ENCODE assay signal across 7 cellular contexts in the genomic region with DNA sequence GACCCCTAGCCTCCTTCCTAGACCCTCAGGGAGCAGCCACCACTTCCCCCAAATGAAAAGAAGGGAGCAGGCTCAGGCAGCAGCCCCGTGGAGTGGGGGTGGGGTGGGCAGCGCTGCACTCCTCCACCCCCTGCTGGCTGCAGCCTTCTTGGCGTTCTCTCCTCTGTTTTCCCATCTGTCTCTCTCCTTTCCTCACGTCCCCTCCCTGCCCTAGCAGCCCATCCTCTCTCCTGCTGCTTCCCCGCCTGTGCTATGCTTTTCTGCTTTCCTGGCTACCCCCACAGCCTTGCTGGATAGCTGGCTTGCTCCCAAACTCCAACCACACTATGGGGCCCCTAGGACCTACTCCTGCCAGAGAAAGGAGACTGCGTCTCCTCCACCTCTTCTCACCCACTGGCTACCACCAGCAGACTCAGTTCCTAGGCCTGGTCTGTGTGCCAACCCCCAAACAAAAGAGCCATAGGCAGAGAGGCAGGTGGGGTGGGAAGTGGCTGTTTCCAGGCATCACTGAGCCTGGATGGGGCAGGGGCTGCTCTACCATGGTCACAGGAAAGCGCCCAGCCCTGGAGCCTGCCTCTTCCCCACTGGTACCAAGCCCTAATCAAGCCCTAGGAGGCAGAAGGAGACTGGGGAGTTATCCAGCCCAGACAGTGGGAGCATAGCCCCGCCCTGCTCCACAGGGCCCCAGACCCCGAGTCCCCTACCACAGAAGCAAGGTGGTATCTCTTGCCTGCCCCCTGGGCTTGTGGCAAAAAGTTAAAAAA. TPM values are rescaled to one million over a fixed set of nuclear protein-coding genes. Genes with fewer than 3 reads are reported as not detected.
A peak's percentile ranks its signal among the peaks of the same experiment; 100 is the strongest.
DNase-seq lines count a peak whose midpoint lies in the region; ATAC-seq and TF ChIP-seq lines count a peak whose summit lies in the region.
"Had no signal": no experiment of that assay in that cellular context is flagged by ENCODE, and none has a peak within 500 bp of the region (broad histone marks: within the 10 kb centered on the region; RNA-seq: fewer than 3 reads in every experiment).

No MANE protein-coding gene starts in this region.

- H3K4me3 ChIP-seq in Peyer's patch: peak overlapping the region in 2 of 4 donors; percentile 63 to 67
- H3K4me3 ChIP-seq: MG63 had no signal

- peaks cover 0 to 23% (median 4%) of the 10 kb centered on the region in 4 donors for H3K4me1 ChIP-seq in Peyer's patch

- TF ChIP-seq CTCF in GM12872 (IDR thresholded peaks at IDR 0.05; ENCODE audit: insufficient read depth, low read depth, low read length): peak; percentile 49; the same call in 2 of the 3 replicates
- TF ChIP-seq CTCF in Peyer's patch (IDR thresholded peaks at IDR 0.05): peak in 3 of 6 experiments; percentile 25 to 39 (median 38)

- H3K27me3 Mint-ChIP-seq in stimulated activated naive B cell treated with anti-CD40 and anti-IgM and Interleukin-4, amounts not matched to agents 10 μg/mL and 1 μg/mL and 100 μg/mL, for 72 hours: peaks cover 0 to 5% of the 10 kb centered on the region in 2 donors

- no peak for ATAC-seq in stimulated activated naive B cell treated with anti-CD40 and anti-IgM and Interleukin-4, amounts not matched to agents 10 μg/mL and 1 μg/mL and 100 μg/mL, for 72 hours (replicated peaks)

- TF ChIP-seq POLR2A in Peyer's patch (IDR thresholded peaks at IDR 0.05): no peak

- no peak overlapping the region for H3K4me3 Mint-ChIP-seq in stimulated activated naive B cell treated with anti-CD40 and anti-IgM and Interleukin-4, amounts not matched to agents 10 μg/mL and 1 μg/mL and 100 μg/mL, for 72 hours

- DNase-seq in Peyer's patch (peak in 1 of 3 donors; percentile 53), left kidney (ENCODE audit: low read depth, low spot score) (peak; percentile 45), NK-92 (lab: John Stamatoyannopoulos, UW; ENCODE audit: unreplicated experiment) (no peak), NCI-H345 (lab: John Stamatoyannopoulos, UW) (no peak)
- DNase-seq in stimulated activated naive B cell treated with anti-CD40 and anti-IgM and Interleukin-4, amounts not matched to agents 10 μg/mL and 1 μg/mL and 100 μg/mL, for 72 hours: no peak
- DNase-seq: MG63 had no signal

- peak overlapping the region in 3 of 4 donors; percentile 8 to 99 (median 96) for H3K27ac ChIP-seq in Peyer's patch

- peaks cover 8 to 9% of the 10 kb centered on the region in 2 donors for H3K4me1 Mint-ChIP-seq in stimulated activated naive B cell treated with anti-CD40 and anti-IgM and Interleukin-4, amounts not matched to agents 10 μg/mL and 1 μg/mL and 100 μg/mL, for 72 hours

- H3K27ac Mint-ChIP-seq in stimulated activated naive B cell treated with anti-CD40 and anti-IgM and Interleukin-4, amounts not matched to agents 10 μg/mL and 1 μg/mL and 100 μg/mL, for 72 hours: no peak overlapping the region

- no peaks in the 10 kb centered on the region for H3K9me3 ChIP-seq in Peyer's patch
- H3K9me3 ChIP-seq: MG63 had no signal

- no peaks in the 10 kb centered on the region for H3K27me3 ChIP-seq in Peyer's patch
- H3K27me3 ChIP-seq: MG63 had no signal

- H3K9me3 Mint-ChIP-seq in stimulated activated naive B cell treated with anti-CD40 and anti-IgM and Interleukin-4, amounts not matched to agents 10 μg/mL and 1 μg/mL and 100 μg/mL, for 72 hours: no peaks in the 10 kb centered on the region

- H3K36me3 Mint-ChIP-seq in stimulated activated naive B cell treated with anti-CD40 and anti-IgM and Interleukin-4, amounts not matched to agents 10 μg/mL and 1 μg/mL and 100 μg/mL, for 72 hours: no peaks in the 10 kb centered on the region

- H3K36me3 ChIP-seq in Peyer's patch: peaks cover 0 to 32% (median 0%) of the 10 kb centered on the region in 3 donors
- H3K36me3 ChIP-seq: MG63 had no signal

RNA-seq across cellular contexts. Expression of a gene that starts 3.4 kb away (rescaled TPM):
- total RNA-seq in Peyer's patch: 10 to 100 TPM in 1 of 4 donors, 1 to 10 TPM in 3; 1.7 to 27.5 (median 7.4) TPM

RNA-seq across cellular contexts. Expression of a gene that starts 3.8 kb away (rescaled TPM):
- 1,000 to 10,000 TPM in 3 of 4 donors, 100 to 1,000 TPM in 1; 519 to 6,265 (median 3,022) TPM for total RNA-seq in Peyer's patch

RNA-seq across cellular contexts. Expression of a gene that starts 13.9 kb away (rescaled TPM):
- total RNA-seq in Peyer's patch: 10 to 100 TPM; 14.4 to 55.6 (median 37.7) TPM

RNA-seq across cellular contexts. Expression of a gene that starts 27.9 kb away (rescaled TPM):
- 10 to 100 TPM in 1 of 4 donors, 1 to 10 TPM in 3; 4.7 to 63.5 (median 6.5) TPM for total RNA-seq in Peyer's patch

RNA-seq across cellular contexts. Expression of a gene that starts 31.1 kb away (rescaled TPM):
- 10 to 100 TPM in 1 of 4 donors, 1 to 10 TPM in 3; 6.2 to 10.7 (median 8.9) TPM for total RNA-seq in Peyer's patch
